Comparison of ENCODE assay signal across 8 cellular contexts in genomic region chr7:103149808-103150180, GRCh38. TPM values are rescaled to one million over a fixed set of nuclear protein-coding genes. Genes with fewer than 3 reads are reported as not detected.
DNase-seq lines count a peak whose midpoint lies in the region; ATAC-seq and TF ChIP-seq lines count a peak whose summit lies in the region.

No MANE protein-coding gene starts in this region.

- peaks cover 0 to 21% of the 10 kb centered on the region in 2 donors for H3K4me1 ChIP-seq in right atrium auricular region

- H3K4me3 Mint-ChIP-seq in T-helper 17 cell = peak overlapping the region; percentile 94
- peak overlapping the region; percentile 89 to 98 for H3K4me3 Mint-ChIP-seq in stimulated activated naive CD8-positive, alpha-beta T cell treated with anti-CD3 and anti-CD28 coated beads, Interleukin-15, amount 100 ng/mL, for 72 hours

- H3K36me3 Mint-ChIP-seq in T-helper 17 cell (ENCODE audit: low read depth) = peaks cover 7% of the 10 kb centered on the region

- CTCF ChIA-PET in AG04450 (lab: Charles Lee) = no interaction called here

- DNase-seq in AG04450 (ENCODE audit: low read depth, low spot score) (no peak), T-helper 17 cell (no peak), right atrium auricular region (ENCODE audit: low spot score) (no peak), hippocampal formation (lab: John Stamatoyannopoulos, UW) (no peak), mesenteric fat pad (ENCODE audit: low spot score) (no peak)
- no peak for DNase-seq in stimulated activated naive CD8-positive, alpha-beta T cell treated with anti-CD3 and anti-CD28 coated beads, Interleukin-15, amount 100 ng/mL, for 72 hours
- DNase-seq in NK-92 treated with Interleukin-12 subunit alpha and Interleukin-12 subunit beta, amount 100 ng/mL, for 24 hours (lab: John Stamatoyannopoulos, UW) = no peak

- H3K4me3 ChIP-seq in AG04450 (ENCODE audit: low read depth, low read length) (peak overlapping the region; percentile 83), right atrium auricular region (peak overlapping the region; percentile 69 to 82)

- H3K9me3 Mint-ChIP-seq in stimulated activated naive CD8-positive, alpha-beta T cell treated with anti-CD3 and anti-CD28 coated beads, Interleukin-15, amount 100 ng/mL, for 72 hours = no peaks in the 10 kb centered on the region

- H3K9me3 ChIP-seq in AG04450 (ENCODE audit: control insufficient read depth, insufficient read depth, low read length) = peaks cover 4% of the 10 kb centered on the region; the same call in 1 of the 2 replicates
- no peaks in the 10 kb centered on the region for H3K9me3 ChIP-seq in T-helper 17 cell (ENCODE audit: control insufficient read depth, low read length, poor library complexity, severe bottlenecking)
- H3K9me3 ChIP-seq in right atrium auricular region = no peaks in the 10 kb centered on the region

- H3K4me1 Mint-ChIP-seq in T-helper 17 cell = peaks cover 25% of the 10 kb centered on the region
- H3K4me1 Mint-ChIP-seq in stimulated activated naive CD8-positive, alpha-beta T cell treated with anti-CD3 and anti-CD28 coated beads, Interleukin-15, amount 100 ng/mL, for 72 hours = peaks cover 52% of the 10 kb centered on the region

- POLR2A ChIA-PET in AG04450 (lab: Yijun Ruan, JAX) = interaction anchor here (1.5 kb wide), 1 partner anchor 75 kb away, joined by 11 read pairs; the partner anchor contains the start of genes ARMC10 and FBXL13

- no peaks in the 10 kb centered on the region for H3K36me3 ChIP-seq in right atrium auricular region

- ATAC-seq in GM21423 (IDR thresholded peaks at IDR 0.05; ENCODE audit: unreplicated experiment) (peak; percentile 4), T-helper 17 cell (no peak)
- ATAC-seq in stimulated activated naive CD8-positive, alpha-beta T cell treated with anti-CD3 and anti-CD28 coated beads, Interleukin-15, amount 100 ng/mL, for 72 hours = peak; percentile 36

- H3K27ac ChIP-seq in AG04450 (ENCODE audit: low read depth, low read length) (no peak overlapping the region), right atrium auricular region (peak overlapping the region; percentile 94 to 97)

- no peak for TF ChIP-seq CTCF in AG04450 (IDR thresholded peaks at IDR 0.05; ENCODE audit: low read depth, low read length)
- no peak for TF ChIP-seq CTCF in right atrium auricular region (IDR thresholded peaks at IDR 0.05)

- H3K27me3 ChIP-seq in AG04450 (ENCODE audit: control insufficient read depth, insufficient read depth, low read length) (no peaks in the 10 kb centered on the region), right atrium auricular region (no peaks in the 10 kb centered on the region)

- H3K27me3 Mint-ChIP-seq in T-helper 17 cell = no peaks in the 10 kb centered on the region
- H3K27me3 Mint-ChIP-seq in stimulated activated naive CD8-positive, alpha-beta T cell treated with anti-CD3 and anti-CD28 coated beads, Interleukin-15, amount 100 ng/mL, for 72 hours = no peaks in the 10 kb centered on the region

- H3K27ac Mint-ChIP-seq in T-helper 17 cell = peak overlapping the region; percentile 93
- peak overlapping the region; percentile 97 to 100 for H3K27ac Mint-ChIP-seq in stimulated activated naive CD8-positive, alpha-beta T cell treated with anti-CD3 and anti-CD28 coated beads, Interleukin-15, amount 100 ng/mL, for 72 hours

RNA-seq across cellular contexts. Expression of gene NAPEPLD, which starts 0.9 kb away (rescaled TPM):
- polyA plus RNA-seq in AG04450 (2011; rRNA removed) = 7.4 and 8.9 TPM in 2 replicates
- polyA minus RNA-seq in AG04450 (2011; rRNA and poly(A)+ RNA removed) = 5.0 and 9.0 TPM in 2 replicates
- total RNA-seq in T-helper 17 cell = 1 to 10 TPM; 2.4 to 3.7 TPM
- total RNA-seq in right atrium auricular region = 1 to 10 TPM; 5.2 to 8.1 TPM
- 4.6 TPM for total RNA-seq in mesenteric fat pad
